Comparison of ENCODE assay signal across 30 cellular contexts in the genomic region with DNA sequence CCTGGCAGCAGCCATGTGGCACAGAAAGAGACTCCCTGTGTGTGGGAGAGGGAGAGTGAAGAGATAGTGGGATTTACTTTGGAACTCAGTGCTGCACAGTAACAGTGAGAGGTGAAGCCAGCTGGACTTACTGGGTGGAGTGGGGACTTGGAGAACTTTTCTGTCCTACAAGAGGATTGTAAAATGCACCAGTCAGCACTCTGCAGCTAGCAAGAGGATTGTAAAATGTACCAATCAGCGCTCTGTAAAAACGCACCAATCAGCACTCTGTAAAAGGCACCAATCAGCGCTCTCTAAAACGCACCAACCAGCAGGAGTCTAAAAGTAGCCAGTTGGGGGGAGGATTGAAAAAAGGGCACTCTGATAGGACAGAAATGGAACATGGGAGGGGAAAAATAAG.
"Had no signal": no experiment of that assay in that cellular context is flagged by ENCODE, and none has a peak within 500 bp of the region (broad histone marks: within the 10 kb centered on the region; RNA-seq: fewer than 3 reads in every experiment).

No MANE protein-coding gene starts in this region.

- H3K4me3 ChIP-seq: body of pancreas, cardiac muscle cell, colonic mucosa, esophagus squamous epithelium, gastroesophageal sphincter, heart right ventricle had no signal

- H3K4me1 Mint-ChIP-seq: activated CD4-positive, alpha-beta T cell treated with anti-CD3 and anti-CD28 coated beads for 36 hours; activated CD4-positive, alpha-beta T cell treated with anti-CD3 and anti-CD28 coated beads, Interleukin-2, amount 10 ng/mL, durations not matched to agents 24 days and 14 days; activated T-helper 17 cell treated with anti-CD3 and anti-CD28 coated beads, Interleukin-2, amount 50 U/mL, for 72 hours had no signal

- FAIRE-seq: endometrium, endothelial cell of umbilical vein had no signal

- H3K27ac Mint-ChIP-seq: activated CD4-positive, alpha-beta T cell treated with anti-CD3 and anti-CD28 coated beads for 36 hours; activated CD4-positive, alpha-beta T cell treated with anti-CD3 and anti-CD28 coated beads, Interleukin-2, amount 10 ng/mL, durations not matched to agents 24 days and 14 days; activated CD8-positive, alpha-beta T cell treated with anti-CD3 and anti-CD28 coated beads for 36 hours; activated naive CD8-positive, alpha-beta T cell; activated T-helper 17 cell treated with anti-CD3 and anti-CD28 coated beads, Interleukin-2, amount 50 U/mL, for 72 hours had no signal

- H3K27me3 Mint-ChIP-seq: activated CD4-positive, alpha-beta T cell treated with anti-CD3 and anti-CD28 coated beads, Interleukin-2, amount 10 ng/mL, durations not matched to agents 24 days and 14 days; activated CD8-positive, alpha-beta T cell treated with anti-CD3 and anti-CD28 coated beads for 36 hours; activated naive CD8-positive, alpha-beta T cell had no signal

- H3K4me1 ChIP-seq: body of pancreas, colonic mucosa, esophagus squamous epithelium, gastroesophageal sphincter, heart right ventricle had no signal

- H3K27ac ChIP-seq: body of pancreas, cardiac muscle cell, colonic mucosa, epithelial cell of prostate, esophagus squamous epithelium, gastroesophageal sphincter, heart right ventricle had no signal

- H3K9me3 ChIP-seq: body of pancreas, colonic mucosa, esophagus squamous epithelium had no signal

- DNase-seq: activated CD4-positive, alpha-beta T cell treated with anti-CD3 and anti-CD28 coated beads for 36 hours; activated CD4-positive, alpha-beta T cell treated with anti-CD3 and anti-CD28 coated beads, Interleukin-2, amount 10 ng/mL, durations not matched to agents 24 days and 14 days; activated CD4-positive, alpha-beta T cell treated with anti-CD3 and anti-CD28 coated beads, Interleukin-2, amount 50 U/mL, for 4 hours; activated CD4-positive, CD25-positive, alpha-beta regulatory T cell; activated CD4-positive, CD25-positive, alpha-beta regulatory T cell treated with anti-CD3 and anti-CD28 coated beads, Interleukin-2, amount 50 U/mL, for 72 hours; activated CD8-positive, alpha-beta memory T cell treated with anti-CD3 and anti-CD28 coated beads for 24 hours; activated CD8-positive, alpha-beta T cell treated with anti-CD3 and anti-CD28 coated beads for 36 hours; activated effector memory CD4-positive, alpha-beta T cell treated with Interleukin-2 at 50 U/mL for 16 hours; activated gamma-delta T cell treated with Interleukin-2 at 50 U/mL for 16 hours; activated naive CD4-positive, alpha-beta T cell treated with anti-CD3 and anti-CD28 coated beads, Interleukin-2, amount 50 U/mL, for 16 hours; activated naive CD4-positive, alpha-beta T cell treated with Interleukin-2 at 50 U/mL for 16 hours; activated T-cell treated with anti-CD3 and anti-CD28 coated beads, Interleukin-2, amount 50 U/mL, for 4 hours; amniotic stem cell; anterior cingulate cortex; body of pancreas; central memory CD4-positive, alpha-beta T cell; cerebellar nuclear complex; colonic mucosa; effector CD8-positive, alpha-beta T cell; esophagus squamous epithelium; foreskin melanocyte; heart right ventricle; T-helper 2 cell had no signal

- H3K27me3 ChIP-seq: body of pancreas, cardiac muscle cell, colonic mucosa, esophagus squamous epithelium, gastroesophageal sphincter, heart right ventricle had no signal

- H3K36me3 ChIP-seq: cardiac muscle cell, colonic mucosa, esophagus squamous epithelium, gastroesophageal sphincter, heart right ventricle had no signal

- H3K4me3 Mint-ChIP-seq: activated CD4-positive, alpha-beta T cell treated with anti-CD3 and anti-CD28 coated beads for 36 hours; activated CD4-positive, alpha-beta T cell treated with anti-CD3 and anti-CD28 coated beads, Interleukin-2, amount 10 ng/mL, durations not matched to agents 24 days and 14 days; activated CD8-positive, alpha-beta T cell treated with anti-CD3 and anti-CD28 coated beads for 36 hours; activated naive CD8-positive, alpha-beta T cell; activated T-cell treated with anti-CD3 and anti-CD28 coated beads, Interleukin-2, amount 50 U/mL, for 4 hours; activated T-helper 17 cell treated with anti-CD3 and anti-CD28 coated beads, Interleukin-2, amount 50 U/mL, for 72 hours had no signal

- ATAC-seq: activated CD4-positive, alpha-beta T cell treated with anti-CD3 and anti-CD28 coated beads for 36 hours; activated CD8-positive, alpha-beta T cell treated with anti-CD3 and anti-CD28 coated beads for 36 hours; activated T-cell treated with anti-CD3 and anti-CD28 coated beads, Interleukin-2, amount 50 U/mL, for 4 hours; activated T-helper 17 cell treated with anti-CD3 and anti-CD28 coated beads, Interleukin-2, amount 50 U/mL, for 72 hours; body of pancreas; gastroesophageal sphincter; heart right ventricle had no signal

- H3K36me3 Mint-ChIP-seq: activated naive CD8-positive, alpha-beta T cell had no signal

- H3K9me3 Mint-ChIP-seq: activated CD4-positive, alpha-beta T cell treated with anti-CD3 and anti-CD28 coated beads, Interleukin-2, amount 10 ng/mL, durations not matched to agents 24 days and 14 days; activated CD8-positive, alpha-beta T cell treated with anti-CD3 and anti-CD28 coated beads for 36 hours; activated T-helper 17 cell treated with anti-CD3 and anti-CD28 coated beads, Interleukin-2, amount 50 U/mL, for 72 hours had no signal
